7 cellular contexts compared by ENCODE assay signal in the genomic region with DNA sequence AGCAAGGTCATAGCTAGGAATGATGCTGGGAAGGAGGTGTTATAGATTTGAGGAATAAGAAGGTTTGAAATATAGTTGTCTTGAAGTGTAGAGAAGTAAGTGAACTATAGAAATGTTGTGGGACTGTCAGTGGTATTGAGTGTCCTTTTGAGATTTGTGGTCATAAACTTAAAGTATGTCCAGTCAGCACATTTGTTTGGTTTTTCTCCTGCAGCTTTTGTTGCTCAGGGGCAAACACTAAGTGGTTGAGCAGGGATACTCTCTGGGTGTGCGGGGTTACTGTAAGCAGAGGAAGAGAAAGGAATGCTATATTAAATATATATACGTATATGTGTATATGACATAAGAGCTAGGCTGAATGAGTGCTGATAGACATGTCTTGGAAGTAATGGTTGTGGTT.
"Had no signal": no experiment of that assay in that cellular context is flagged by ENCODE, and none has a peak within 500 bp of the region (broad histone marks: within the 10 kb centered on the region; RNA-seq: fewer than 3 reads in every experiment).

No MANE protein-coding gene starts in this region.

- H3K27ac ChIP-seq: GM23248, KMS-11 had no signal

- DNase-seq: GM23248, GOT3, H9, HCEC 1CT, KBM-7 had no signal

- H3K9me3 Mint-ChIP-seq: H9 had no signal

- H3K4me3 ChIP-seq: GM23248 had no signal

- H3K4me3 Mint-ChIP-seq: H9 had no signal

- FAIRE-seq: HTR-8/SVneo had no signal

- H3K27ac Mint-ChIP-seq: H9 had no signal

- H3K4me2 ChIP-seq: KMS-11 had no signal

- H3K4me1 Mint-ChIP-seq: H9 had no signal
